21 cellular contexts compared by ENCODE assay signal in the genomic region with DNA sequence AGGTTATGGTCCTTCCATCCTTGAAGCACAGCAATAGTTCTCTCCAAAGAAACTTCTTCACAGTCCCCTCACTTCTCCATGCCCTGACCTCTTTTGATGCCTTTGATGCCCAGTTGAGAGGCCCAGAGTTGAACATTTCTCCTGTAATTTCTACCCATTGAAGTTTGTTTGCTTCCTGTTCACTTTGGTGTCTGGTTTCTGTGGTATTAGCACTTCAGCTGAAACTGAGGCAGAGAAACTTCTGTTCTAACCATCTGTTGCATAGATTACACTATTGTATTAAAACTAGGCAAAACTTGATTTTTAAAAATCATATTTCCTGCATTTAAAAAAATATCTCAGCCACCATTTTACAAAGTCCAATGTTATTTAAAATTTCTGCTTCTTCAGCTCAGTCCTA.
"Had no signal": no experiment of that assay in that cellular context is flagged by ENCODE, and none has a peak within 500 bp of the region (broad histone marks: within the 10 kb centered on the region; RNA-seq: fewer than 3 reads in every experiment).

No MANE protein-coding gene starts in this region.

- H3K4me1 Mint-ChIP-seq: activated naive CD4-positive, alpha-beta T cell treated with anti-CD3 and anti-CD28 coated beads, Interleukin-2, amount 50 U/mL, for 24 hours; naive B cell had no signal

- H3K27me3 ChIP-seq: gastroesophageal sphincter, hepatocyte, neutrophil, sigmoid colon, stomach, testis, upper lobe of left lung had no signal

- ATAC-seq: activated T-cell treated with anti-CD3 and anti-CD28 coated beads, Interleukin-2, amount 50 U/mL, for 4 hours; gastroesophageal sphincter; left lobe of liver had no signal

- DNase-seq: activated CD4-positive, alpha-beta T cell treated with anti-CD3 and anti-CD28 coated beads, Interleukin-2, amount 50 U/mL, for 48 hours; activated CD4-positive, CD25-positive, alpha-beta regulatory T cell treated with anti-CD3 and anti-CD28 coated beads, Interleukin-2, amount 50 U/mL, for 72 hours; activated effector memory CD4-positive, alpha-beta T cell treated with Interleukin-2 at 50 U/mL for 16 hours; activated T-cell treated with anti-CD3 and anti-CD28 coated beads, Interleukin-2, amount 50 U/mL, for 4 hours; adrenal gland; dorsolateral prefrontal cortex; erythroblast; mammary epithelial cell; naive B cell; sigmoid colon; stimulated activated CD4-positive, alpha-beta T cell treated with anti-CD3 and anti-CD28 coated beads, Interleukin-1b, Interleukin-23, amount 100 ng/mL, for 48 hours; stomach; T-helper 9 cell; testis; upper lobe of left lung had no signal

- H3K4me3 ChIP-seq: adrenal gland, dorsolateral prefrontal cortex, gastroesophageal sphincter, hepatocyte, sigmoid colon, stomach, testis, upper lobe of left lung had no signal

- H2AFZ ChIP-seq: hepatocyte, parathyroid adenoma had no signal

- H3K27ac ChIP-seq: adrenal gland, dorsolateral prefrontal cortex, gastroesophageal sphincter, hepatocyte, neutrophil, parathyroid adenoma, sigmoid colon, stomach, testis, upper lobe of left lung had no signal

- H3K36me3 Mint-ChIP-seq: activated naive CD4-positive, alpha-beta T cell treated with anti-CD3 and anti-CD28 coated beads, Interleukin-2, amount 50 U/mL, for 24 hours; naive B cell had no signal

- H3K27ac Mint-ChIP-seq: activated naive CD4-positive, alpha-beta T cell treated with anti-CD3 and anti-CD28 coated beads, Interleukin-2, amount 50 U/mL, for 24 hours had no signal

- H3K36me3 ChIP-seq: adrenal gland, gastroesophageal sphincter, neutrophil, sigmoid colon, stomach, upper lobe of left lung had no signal

- H3K9me3 ChIP-seq: adrenal gland, gastroesophageal sphincter, neutrophil, sigmoid colon, stomach, testis, upper lobe of left lung had no signal

- H3K9me3 Mint-ChIP-seq: activated naive CD4-positive, alpha-beta T cell treated with anti-CD3 and anti-CD28 coated beads, Interleukin-2, amount 50 U/mL, for 24 hours; activated T-cell treated with anti-CD3 and anti-CD28 coated beads, Interleukin-2, amount 50 U/mL, for 4 hours had no signal

- H3K4me3 Mint-ChIP-seq: activated naive CD4-positive, alpha-beta T cell treated with anti-CD3 and anti-CD28 coated beads, Interleukin-2, amount 50 U/mL, for 24 hours; activated T-cell treated with anti-CD3 and anti-CD28 coated beads, Interleukin-2, amount 50 U/mL, for 4 hours; naive B cell had no signal

- H3K4me1 ChIP-seq: adrenal gland, gastroesophageal sphincter, parathyroid adenoma, sigmoid colon, stomach, testis, upper lobe of left lung had no signal

- H3K9ac ChIP-seq: parathyroid adenoma had no signal

- H3K4me2 ChIP-seq: hepatocyte had no signal
